Comparison of ENCODE assay signal across 9 cellular contexts in the genomic region with DNA sequence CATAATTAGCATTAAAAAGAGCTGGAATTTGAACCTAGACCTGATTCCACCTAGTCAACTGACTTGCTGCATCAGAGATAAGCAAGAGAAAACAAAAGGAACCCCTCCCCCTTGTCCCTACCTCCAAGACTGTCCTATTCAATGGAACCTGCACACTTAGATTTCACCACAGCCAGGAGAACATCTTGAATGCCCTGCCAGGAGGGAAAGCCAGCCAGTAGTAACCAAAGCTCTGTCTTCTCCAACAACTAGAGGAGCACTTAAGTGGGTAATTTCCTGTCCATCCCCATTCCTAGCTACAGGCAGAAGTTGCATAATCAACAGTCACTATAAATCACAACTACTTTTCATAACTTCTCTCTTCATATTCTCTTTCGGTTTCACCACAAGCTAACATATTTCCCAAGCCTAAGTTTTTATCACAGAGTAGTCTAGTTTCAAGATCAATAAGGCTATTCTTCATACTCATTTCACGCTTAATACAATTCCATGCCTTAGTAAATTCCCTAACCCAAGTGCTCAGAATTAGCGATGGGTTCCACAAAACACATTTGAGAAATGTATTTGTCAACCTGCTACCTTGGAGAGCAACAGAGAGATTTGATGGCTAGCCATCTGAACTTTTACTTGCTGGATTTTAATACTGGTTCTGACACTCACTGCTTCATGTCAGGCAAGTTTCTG. TPM values are rescaled to one million over a fixed set of nuclear protein-coding genes. Genes with fewer than 3 reads are reported as not detected.
DNase-seq lines count a peak whose midpoint lies in the region; ATAC-seq and TF ChIP-seq lines count a peak whose summit lies in the region.
"Had no signal": no experiment of that assay in that cellular context is flagged by ENCODE, and none has a peak within 500 bp of the region (broad histone marks: within the 10 kb centered on the region; RNA-seq: fewer than 3 reads in every experiment).

No MANE protein-coding gene starts in this region.

- H3K4me3 ChIP-seq in fibroblast of pulmonary artery (replicated peaks; ENCODE audit: low read depth, low read length) (no peak overlapping the region), subcutaneous abdominal adipose tissue (ENCODE audit: low read depth in 1 of 5, low read length in 5 of 5) (peak overlapping the region in 3 of 5 donors; percentile 0 to 73 (median 54))

- peaks cover 34% of the 10 kb centered on the region for H3K4me1 Mint-ChIP-seq in activated T-cell treated with anti-CD3 and anti-CD28 coated beads, Interleukin-2, amount 50 U/mL, for 4 hours (ENCODE audit: low read depth)

- no peak for TF ChIP-seq CTCF in fibroblast of pulmonary artery (IDR thresholded peaks at IDR 0.05; ENCODE audit: low read length, missing control alignments)

- peaks cover 9% of the 10 kb centered on the region for H3K9me3 Mint-ChIP-seq in activated T-cell treated with anti-CD3 and anti-CD28 coated beads, Interleukin-2, amount 50 U/mL, for 4 hours

- peak overlapping the region; percentile 56 for H3K27ac ChIP-seq in subcutaneous abdominal adipose tissue (ENCODE audit: low read depth, low read length)

- no peaks in the 10 kb centered on the region for H3K36me3 ChIP-seq in subcutaneous abdominal adipose tissue (ENCODE audit: control insufficient read depth in 5 of 5, insufficient read depth in 5 of 5, low read length in 5 of 5)

- H3K9ac ChIP-seq in subcutaneous abdominal adipose tissue (ENCODE audit: low read length in 5 of 5), result no peak overlapping the region

- no peak for DNase-seq in activated T-cell treated with anti-CD3 and anti-CD28 coated beads, Interleukin-2, amount 50 U/mL, for 4 hours
- DNase-seq in activated T-cell treated with anti-CD3 and anti-CD28 coated beads, Interleukin-2, amount 50 U/mL, for 48 hours, result no peak
- DNase-seq in fibroblast of pulmonary artery (ENCODE audit: low read depth) (peak; percentile 70), H4 (ENCODE audit: low spot score) (no peak), NCI-H2227 treated with DMSO at 0.1 percent for 48 hours (lab: John Stamatoyannopoulos, UW) (no peak)
- DNase-seq in central memory CD4-positive, alpha-beta T cell, result no peak

- H3K27me3 Mint-ChIP-seq in activated T-cell treated with anti-CD3 and anti-CD28 coated beads, Interleukin-2, amount 50 U/mL, for 4 hours (ENCODE audit: low read depth), result no peaks in the 10 kb centered on the region

- no peak for ATAC-seq in activated T-cell treated with anti-CD3 and anti-CD28 coated beads, Interleukin-2, amount 50 U/mL, for 4 hours
- ATAC-seq: Panc1 had no signal

- peaks cover 0 to 44% (median 30%) of the 10 kb centered on the region in 5 donors for H3K4me1 ChIP-seq in subcutaneous abdominal adipose tissue (ENCODE audit: control insufficient read depth in 5 of 5, insufficient read depth in 5 of 5, low read length in 5 of 5)

- peak overlapping the region; percentile 85 for H3K4me3 Mint-ChIP-seq in activated T-cell treated with anti-CD3 and anti-CD28 coated beads, Interleukin-2, amount 50 U/mL, for 4 hours

- peaks cover 12% of the 10 kb centered on the region for H3K36me3 Mint-ChIP-seq in activated T-cell treated with anti-CD3 and anti-CD28 coated beads, Interleukin-2, amount 50 U/mL, for 4 hours (ENCODE audit: insufficient read depth)

- H3K27me3 ChIP-seq in subcutaneous abdominal adipose tissue (ENCODE audit: control insufficient read depth in 5 of 5, insufficient read depth in 4 of 5, low read length in 5 of 5), result no peaks in the 10 kb centered on the region

- H3K9me3 ChIP-seq in subcutaneous abdominal adipose tissue (ENCODE audit: control insufficient read depth in 5 of 5, low read length in 5 of 5), result no peaks in the 10 kb centered on the region

TF ChIP-seq in PFSK-1, 5 proteins besides CTCF, POLR2A, EP300 and RAD21:
- TF ChIP-seq, protein P1, sequence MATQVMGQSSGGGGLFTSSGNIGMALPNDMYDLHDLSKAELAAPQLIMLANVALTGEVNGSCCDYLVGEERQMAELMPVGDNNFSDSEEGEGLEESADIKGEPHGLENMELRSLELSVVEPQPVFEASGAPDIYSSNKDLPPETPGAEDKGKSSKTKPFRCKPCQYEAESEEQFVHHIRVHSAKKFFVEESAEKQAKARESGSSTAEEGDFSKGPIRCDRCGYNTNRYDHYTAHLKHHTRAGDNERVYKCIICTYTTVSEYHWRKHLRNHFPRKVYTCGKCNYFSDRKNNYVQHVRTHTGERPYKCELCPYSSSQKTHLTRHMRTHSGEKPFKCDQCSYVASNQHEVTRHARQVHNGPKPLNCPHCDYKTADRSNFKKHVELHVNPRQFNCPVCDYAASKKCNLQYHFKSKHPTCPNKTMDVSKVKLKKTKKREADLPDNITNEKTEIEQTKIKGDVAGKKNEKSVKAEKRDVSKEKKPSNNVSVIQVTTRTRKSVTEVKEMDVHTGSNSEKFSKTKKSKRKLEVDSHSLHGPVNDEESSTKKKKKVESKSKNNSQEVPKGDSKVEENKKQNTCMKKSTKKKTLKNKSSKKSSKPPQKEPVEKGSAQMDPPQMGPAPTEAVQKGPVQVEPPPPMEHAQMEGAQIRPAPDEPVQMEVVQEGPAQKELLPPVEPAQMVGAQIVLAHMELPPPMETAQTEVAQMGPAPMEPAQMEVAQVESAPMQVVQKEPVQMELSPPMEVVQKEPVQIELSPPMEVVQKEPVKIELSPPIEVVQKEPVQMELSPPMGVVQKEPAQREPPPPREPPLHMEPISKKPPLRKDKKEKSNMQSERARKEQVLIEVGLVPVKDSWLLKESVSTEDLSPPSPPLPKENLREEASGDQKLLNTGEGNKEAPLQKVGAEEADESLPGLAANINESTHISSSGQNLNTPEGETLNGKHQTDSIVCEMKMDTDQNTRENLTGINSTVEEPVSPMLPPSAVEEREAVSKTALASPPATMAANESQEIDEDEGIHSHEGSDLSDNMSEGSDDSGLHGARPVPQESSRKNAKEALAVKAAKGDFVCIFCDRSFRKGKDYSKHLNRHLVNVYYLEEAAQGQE (IDR thresholded peaks at IDR 0.05; ENCODE audit: insufficient read depth in 1 of 2, low read depth in 2 of 2, low read length in 2 of 2), result peak; percentile 71 to 90
- no peak for TF ChIP-seq FOXP2 (optimal IDR thresholded peaks at IDR 0.05; ENCODE audit: borderline replicate concordance, extremely low read depth, extremely low read length, insufficient read depth)

RNA-seq across cellular contexts. Expression of gene DENND1A, which starts 2.2 kb away (rescaled TPM):
- total RNA-seq in activated T-cell treated with anti-CD3 and anti-CD28 coated beads, Interleukin-2, amount 50 U/mL, for 4 hours, result 10 to 100 TPM; 15.5 to 21.7 (median 16.9) TPM
- 85.3 TPM for polyA plus RNA-seq in PFSK-1 (2012; ENCODE audit: insufficient read length, low read depth)
- total RNA-seq in H4 (2014; rRNA removed; shearing (Covaris generic)), result 7.8 and 9.5 TPM in 2 replicates
